In the genomic region with DNA sequence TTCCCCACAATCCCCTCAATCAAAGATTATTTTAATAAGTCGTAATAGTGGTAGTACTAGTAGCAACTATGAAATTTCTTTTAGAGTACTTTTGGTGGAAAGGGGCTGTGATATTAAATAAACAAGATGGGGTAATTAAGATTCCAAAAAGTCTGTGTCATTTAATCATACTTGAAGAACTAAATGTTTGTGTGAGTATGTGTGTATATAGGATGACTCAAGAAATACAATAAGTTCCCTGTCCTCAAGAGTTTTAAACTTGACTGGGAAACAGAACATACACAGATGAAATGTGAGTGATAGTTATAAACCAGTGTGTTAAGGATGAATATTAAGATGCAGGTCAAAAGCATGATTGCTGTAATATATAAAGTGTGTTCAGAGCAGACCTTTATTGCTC, we compare ENCODE assay signal across 2 cellular contexts.
TF ChIP-seq lines count a peak whose summit lies in the region.

No MANE protein-coding gene starts in this region.

TF ChIP-seq in SK-N-SH, 30 proteins besides CTCF, POLR2A, EP300 and RAD21 (continued from another document):
- TF ChIP-seq, protein P1, sequence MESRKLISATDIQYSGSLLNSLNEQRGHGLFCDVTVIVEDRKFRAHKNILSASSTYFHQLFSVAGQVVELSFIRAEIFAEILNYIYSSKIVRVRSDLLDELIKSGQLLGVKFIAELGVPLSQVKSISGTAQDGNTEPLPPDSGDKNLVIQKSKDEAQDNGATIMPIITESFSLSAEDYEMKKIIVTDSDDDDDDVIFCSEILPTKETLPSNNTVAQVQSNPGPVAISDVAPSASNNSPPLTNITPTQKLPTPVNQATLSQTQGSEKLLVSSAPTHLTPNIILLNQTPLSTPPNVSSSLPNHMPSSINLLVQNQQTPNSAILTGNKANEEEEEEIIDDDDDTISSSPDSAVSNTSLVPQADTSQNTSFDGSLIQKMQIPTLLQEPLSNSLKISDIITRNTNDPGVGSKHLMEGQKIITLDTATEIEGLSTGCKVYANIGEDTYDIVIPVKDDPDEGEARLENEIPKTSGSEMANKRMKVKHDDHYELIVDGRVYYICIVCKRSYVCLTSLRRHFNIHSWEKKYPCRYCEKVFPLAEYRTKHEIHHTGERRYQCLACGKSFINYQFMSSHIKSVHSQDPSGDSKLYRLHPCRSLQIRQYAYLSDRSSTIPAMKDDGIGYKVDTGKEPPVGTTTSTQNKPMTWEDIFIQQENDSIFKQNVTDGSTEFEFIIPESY (IDR thresholded peaks at IDR 0.05; ENCODE audit: borderline replicate concordance, low read depth): no peak
- TF ChIP-seq NFIC (IDR thresholded peaks at IDR 0.05; ENCODE audit: borderline replicate concordance): no peak
- no peak for TF ChIP-seq POLR2AphosphoS5 (IDR thresholded peaks at IDR 0.05; ENCODE audit: low read depth, low read length)
- TF ChIP-seq, protein P2, sequence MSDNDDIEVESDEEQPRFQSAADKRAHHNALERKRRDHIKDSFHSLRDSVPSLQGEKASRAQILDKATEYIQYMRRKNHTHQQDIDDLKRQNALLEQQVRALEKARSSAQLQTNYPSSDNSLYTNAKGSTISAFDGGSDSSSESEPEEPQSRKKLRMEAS (IDR thresholded peaks at IDR 0.05; ENCODE audit: low read depth): no peak
- no peak for TF ChIP-seq NRF1 (IDR thresholded peaks at IDR 0.05; ENCODE audit: low read depth, low read length)
- no peak for TF ChIP-seq TAF1 (IDR thresholded peaks at IDR 0.05; ENCODE audit: borderline replicate concordance, low read depth, low read length)

TF ChIP-seq in SK-N-SH treated with all-trans-retinoic acid at 6 μM for 48 hours, 23 proteins besides CTCF, POLR2A, EP300 and RAD21 (continued from another document):
- TF ChIP-seq, protein P3, sequence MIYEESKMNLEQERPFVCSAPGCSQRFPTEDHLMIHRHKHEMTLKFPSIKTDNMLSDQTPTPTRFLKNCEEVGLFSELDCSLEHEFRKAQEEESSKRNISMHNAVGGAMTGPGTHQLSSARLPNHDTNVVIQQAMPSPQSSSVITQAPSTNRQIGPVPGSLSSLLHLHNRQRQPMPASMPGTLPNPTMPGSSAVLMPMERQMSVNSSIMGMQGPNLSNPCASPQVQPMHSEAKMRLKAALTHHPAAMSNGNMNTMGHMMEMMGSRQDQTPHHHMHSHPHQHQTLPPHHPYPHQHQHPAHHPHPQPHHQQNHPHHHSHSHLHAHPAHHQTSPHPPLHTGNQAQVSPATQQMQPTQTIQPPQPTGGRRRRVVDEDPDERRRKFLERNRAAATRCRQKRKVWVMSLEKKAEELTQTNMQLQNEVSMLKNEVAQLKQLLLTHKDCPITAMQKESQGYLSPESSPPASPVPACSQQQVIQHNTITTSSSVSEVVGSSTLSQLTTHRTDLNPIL (CRISPR knock-in tag; IDR thresholded peaks at IDR 0.05; ENCODE audit: low read depth): no peak
- TF ChIP-seq, protein P4, sequence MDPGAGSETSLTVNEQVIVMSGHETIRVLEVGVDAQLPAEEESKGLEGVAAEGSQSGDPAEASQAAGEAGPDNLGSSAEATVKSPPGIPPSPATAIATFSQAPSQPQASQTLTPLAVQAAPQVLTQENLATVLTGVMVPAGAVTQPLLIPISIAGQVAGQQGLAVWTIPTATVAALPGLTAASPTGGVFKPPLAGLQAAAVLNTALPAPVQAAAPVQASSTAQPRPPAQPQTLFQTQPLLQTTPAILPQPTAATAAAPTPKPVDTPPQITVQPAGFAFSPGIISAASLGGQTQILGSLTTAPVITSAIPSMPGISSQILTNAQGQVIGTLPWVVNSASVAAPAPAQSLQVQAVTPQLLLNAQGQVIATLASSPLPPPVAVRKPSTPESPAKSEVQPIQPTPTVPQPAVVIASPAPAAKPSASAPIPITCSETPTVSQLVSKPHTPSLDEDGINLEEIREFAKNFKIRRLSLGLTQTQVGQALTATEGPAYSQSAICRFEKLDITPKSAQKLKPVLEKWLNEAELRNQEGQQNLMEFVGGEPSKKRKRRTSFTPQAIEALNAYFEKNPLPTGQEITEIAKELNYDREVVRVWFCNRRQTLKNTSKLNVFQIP (CRISPR knock-in tag; IDR thresholded peaks at IDR 0.05; ENCODE audit: borderline replicate concordance, low read depth): no peak
- TF ChIP-seq CSRNP3 (CRISPR knock-in tag; IDR thresholded peaks at IDR 0.05) (no peak), RARB (CRISPR knock-in tag; IDR thresholded peaks at IDR 0.05) (no peak), OSR1 (CRISPR knock-in tag; IDR thresholded peaks at IDR 0.05) (no peak), TCF4 (CRISPR knock-in tag; IDR thresholded peaks at IDR 0.05; ENCODE audit: borderline replicate concordance) (no peak)
